Comparison of ENCODE assay signal across 8 cellular contexts in the genomic region with DNA sequence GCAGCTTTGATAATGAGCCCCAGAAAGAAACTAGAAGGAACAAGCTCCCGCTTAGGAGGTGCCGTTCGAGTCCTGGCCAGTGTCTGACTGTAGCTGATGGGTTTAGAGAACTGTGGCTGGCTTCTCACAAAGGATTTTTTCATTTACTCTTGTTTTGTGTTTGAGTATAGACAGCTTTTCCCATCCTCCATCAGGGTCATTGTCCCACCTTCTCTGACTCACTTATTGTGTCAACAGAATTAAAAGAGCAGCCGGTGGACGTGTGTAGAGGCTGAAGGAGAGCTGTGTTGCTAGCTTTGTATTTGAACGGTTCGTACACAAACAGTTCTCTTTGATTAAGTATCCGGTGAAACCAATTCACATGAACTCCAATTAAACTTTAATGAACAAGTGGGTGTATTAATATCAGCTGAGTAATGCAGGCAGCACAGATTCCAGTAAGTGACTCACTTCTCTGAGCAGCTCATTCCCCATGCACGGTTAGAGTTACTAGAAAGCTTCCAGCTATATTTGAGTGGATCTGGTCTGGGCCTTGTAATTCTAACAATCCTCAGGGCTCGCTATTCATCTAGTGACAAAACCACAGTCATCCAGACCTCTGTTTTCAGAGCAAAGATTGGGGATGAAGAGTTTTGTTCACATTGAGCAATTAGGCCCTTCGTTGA.
DNase-seq lines count a peak whose midpoint lies in the region; ATAC-seq, FAIRE-seq and TF ChIP-seq lines count a peak whose summit lies in the region.

No MANE protein-coding gene starts in this region.

- H3K4me3 ChIP-seq in astrocyte (ENCODE audit: insufficient read depth, low read depth, low read length) (peak overlapping the region; percentile 19), tibial artery (no peak overlapping the region), WERI-Rb-1 (ENCODE audit: low read depth, low read length) (no peak overlapping the region)

- H3K36me3 ChIP-seq in astrocyte (ENCODE audit: insufficient read depth, low read length) (peaks cover 4% of the 10 kb centered on the region), tibial artery (peaks cover 0 to 7% (median 0%) of the 10 kb centered on the region in 3 donors), WERI-Rb-1 (no peaks in the 10 kb centered on the region)

- peaks cover 82% of the 10 kb centered on the region for H3K79me2 ChIP-seq in astrocyte (ENCODE audit: insufficient read depth, low read length)

- H4K20me1 ChIP-seq in astrocyte (ENCODE audit: insufficient read depth, low read length), result peaks cover 3% of the 10 kb centered on the region

- H2AFZ ChIP-seq in astrocyte (ENCODE audit: low read depth, low read length), result no peak overlapping the region

- H3K4me3 Mint-ChIP-seq in astrocyte (ENCODE audit: unreplicated experiment), result peak overlapping the region; percentile 65

- no peaks in the 10 kb centered on the region for H3K9me3 ChIP-seq in astrocyte (ENCODE audit: insufficient read depth, low read depth, low read length)
- H3K9me3 ChIP-seq in tibial artery, result no peaks in the 10 kb centered on the region
- no peaks in the 10 kb centered on the region for H3K9me3 ChIP-seq in WERI-Rb-1 (ENCODE audit: severe bottlenecking)

- peak; percentile 82 for FAIRE-seq in astrocyte (lab: Jason Lieb, UNC)
- FAIRE-seq in GM12891 (lab: Jason Lieb, UNC), result no peak

- H3K9ac ChIP-seq in astrocyte (ENCODE audit: low read length), result peak overlapping the region; percentile 76

- H3K27me3 Mint-ChIP-seq in astrocyte (ENCODE audit: low read depth, unreplicated experiment), result no peaks in the 10 kb centered on the region

- H3K4me1 Mint-ChIP-seq in astrocyte (ENCODE audit: low read depth, unreplicated experiment), result peaks cover 72% of the 10 kb centered on the region

- no peak for ATAC-seq in GM21360 (IDR thresholded peaks at IDR 0.05; ENCODE audit: unreplicated experiment)

- TF ChIP-seq CTCF in AG09319 (IDR thresholded peaks at IDR 0.05; ENCODE audit: low read depth, low read length), result no peak
- TF ChIP-seq CTCF in astrocyte (IDR thresholded peaks at IDR 0.05; ENCODE audit: insufficient read depth, low read depth, low read length), result no peak
- TF ChIP-seq CTCF in tibial artery (IDR thresholded peaks at IDR 0.05), result no peak
- no peak for TF ChIP-seq CTCF in WERI-Rb-1 (IDR thresholded peaks at IDR 0.05; ENCODE audit: low read depth, low read length)

- TF ChIP-seq POLR2A in GM12891 (IDR thresholded peaks at IDR 0.05; ENCODE audit: low read depth, low read length), result no peak

- H3K27ac ChIP-seq in astrocyte (ENCODE audit: low read depth, low read length) (peak overlapping the region; percentile 95), tibial artery (peak overlapping the region; percentile 67 to 72), WERI-Rb-1 (no peak overlapping the region)

- H3K36me3 Mint-ChIP-seq in astrocyte (ENCODE audit: low read depth, unreplicated experiment), result peaks cover 23% of the 10 kb centered on the region

- DNase-seq in AG09319 (ENCODE audit: extremely low read depth, low read depth) (peak; percentile 82), LHCN-M2 (ENCODE audit: low read depth) (peak; percentile 94), astrocyte (ENCODE audit: low read depth) (peak; percentile 100), kidney tubule cell (ENCODE audit: low spot score) (peak; percentile 98), tibial artery (no peak), GM12891 (ENCODE audit: insufficient read length, low spot score) (no peak), WERI-Rb-1 (no peak)

- intact Hi-C loops in tibial artery (cut with DNase I; ENCODE audit: low total_unique reads), result no loop called here

- no peaks in the 10 kb centered on the region for H3K9me3 Mint-ChIP-seq in astrocyte (ENCODE audit: unreplicated experiment)

- peaks cover 74% of the 10 kb centered on the region for H3K4me1 ChIP-seq in astrocyte (ENCODE audit: insufficient read depth, low read length)
- peaks cover 0 to 100% (median 56%) of the 10 kb centered on the region in 4 donors for H3K4me1 ChIP-seq in tibial artery

- peak overlapping the region; percentile 78 for H3K4me2 ChIP-seq in astrocyte (ENCODE audit: low read length)

- no peaks in the 10 kb centered on the region for H3K27me3 ChIP-seq in astrocyte (ENCODE audit: insufficient read depth, low read length)
- H3K27me3 ChIP-seq in tibial artery, result no peaks in the 10 kb centered on the region
- no peaks in the 10 kb centered on the region for H3K27me3 ChIP-seq in WERI-Rb-1 (ENCODE audit: insufficient read depth, low read depth, severe bottlenecking)

- peak overlapping the region; percentile 99 for H3K27ac Mint-ChIP-seq in astrocyte (ENCODE audit: unreplicated experiment)

TF ChIP-seq in GM12891, 5 proteins besides CTCF, POLR2A, EP300 and RAD21:
- TF ChIP-seq SPI1 (IDR thresholded peaks at IDR 0.05; ENCODE audit: low read depth, low read length) (no peak), POU2F2 (IDR thresholded peaks at IDR 0.05; ENCODE audit: low read depth, low read length) (no peak), POLR2AphosphoS5 (IDR thresholded peaks at IDR 0.05; ENCODE audit: low read depth, low read length) (no peak), TAF1 (IDR thresholded peaks at IDR 0.05; ENCODE audit: low read depth, low read length) (no peak), PAX5 (IDR thresholded peaks at IDR 0.05; ENCODE audit: insufficient read depth, low read length, severe bottlenecking) (no peak)

Comparison
In these comparisons a context has a peak if more than half of its experiments do, and no peak if none do; other contexts are left out.
1. DNase-seq: peak in AG09319 (single experiment), LHCN-M2 (single experiment), astrocyte (single experiment) and kidney tubule cell (single experiment); none in tibial artery (0 of 2), GM12891 (single experiment) and WERI-Rb-1 (single experiment).